ENCODE assay signal across 13 cellular contexts in the genomic region with DNA sequence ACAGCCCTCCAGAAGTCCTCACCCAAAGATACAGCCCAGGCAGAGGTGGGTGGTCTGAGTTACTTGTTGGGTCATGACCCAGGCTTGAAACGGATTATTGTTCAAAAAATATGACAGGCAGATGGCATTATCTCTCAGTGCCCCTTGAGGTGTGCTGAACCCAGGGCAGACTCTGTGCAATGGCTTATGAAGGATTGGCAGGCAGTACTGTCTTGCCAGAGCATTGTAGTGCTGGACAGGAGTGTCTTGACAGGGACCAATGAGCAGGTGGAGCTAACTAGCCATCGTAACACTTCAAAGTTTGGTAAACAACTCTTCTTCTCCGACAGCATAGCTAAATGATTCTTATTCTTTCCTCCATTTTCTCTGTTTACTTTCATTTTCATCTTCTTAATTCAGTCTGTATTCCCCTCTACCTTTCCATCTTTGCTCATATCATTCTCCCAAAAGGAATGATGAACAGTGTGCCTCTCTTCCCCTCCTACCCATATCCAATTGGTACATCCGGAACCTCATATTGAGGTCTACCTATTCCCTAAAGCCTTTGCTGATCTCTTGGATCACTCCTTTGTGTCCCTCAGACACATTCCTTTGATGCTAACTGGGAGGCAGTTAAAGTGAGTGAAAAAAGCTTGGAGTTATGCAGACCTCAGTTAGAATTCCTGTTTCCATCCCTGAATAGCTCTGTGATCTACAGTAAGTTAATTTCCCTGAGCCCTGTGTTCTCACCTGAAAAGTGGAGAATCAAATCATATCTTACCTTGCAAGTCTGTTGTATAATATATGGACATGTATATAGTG. TPM values are rescaled to one million over a fixed set of nuclear protein-coding genes. Genes with fewer than 3 reads are reported as not detected.
A peak's percentile ranks its signal among the peaks of the same experiment; 100 is the strongest.
DNase-seq lines count a peak whose midpoint lies in the region; ATAC-seq and TF ChIP-seq lines count a peak whose summit lies in the region.
"Had no signal": no experiment of that assay in that cellular context is flagged by ENCODE, and none has a peak within 500 bp of the region (broad histone marks: within the 10 kb centered on the region; RNA-seq: fewer than 3 reads in every experiment).

No MANE protein-coding gene starts in this region.

- H3K36me3 ChIP-seq in GM23338 (ENCODE audit: insufficient read depth) (no peaks in the 10 kb centered on the region), SJCRH30 (no peaks in the 10 kb centered on the region; the same call in none of the 2 replicates), skeletal muscle satellite cell (ENCODE audit: insufficient read depth, low read length) (no peaks in the 10 kb centered on the region)

- H3K9me3 Mint-ChIP-seq in GM23338: no peaks in the 10 kb centered on the region
- H3K9me3 Mint-ChIP-seq: brain had no signal

- DNase-seq in GM23338 (ENCODE audit: low spot score): peak; percentile 36
- DNase-seq in SJCRH30: peak; percentile 31 to 34
- peak; percentile 15 for DNase-seq in glomerular visceral epithelial cell (ENCODE audit: extremely low spot score)
- DNase-seq in central memory CD4-positive, alpha-beta T cell: no peak
- DNase-seq: DMS 273 treated with DMSO at 0.1 percent for 48 hours, NCI-H1105 treated with DMSO at 0.1 percent for 48 hours, NCI-H524 treated with DMSO at 0.1 percent for 48 hours had no signal

- H3K36me3 Mint-ChIP-seq in GM23338 (ENCODE audit: low read depth): no peaks in the 10 kb centered on the region
- H3K36me3 Mint-ChIP-seq: brain had no signal

- H3K4me2 ChIP-seq in GM23338 (no peak overlapping the region), skeletal muscle satellite cell (ENCODE audit: low read length) (peak overlapping the region; percentile 58)

- H3K27ac ChIP-seq in GM23338 (ENCODE audit: low read depth) (no peak overlapping the region), SJCRH30 (no peak overlapping the region; the same call in 1 of the 2 replicates)

- no peak overlapping the region for H3K4me3 Mint-ChIP-seq in GM23338

- H3K9me3 ChIP-seq in SJCRH30 (replicated peaks) (no peaks in the 10 kb centered on the region), skeletal muscle satellite cell (replicated peaks; ENCODE audit: low read length) (no peaks in the 10 kb centered on the region)

- ATAC-seq in GM23338: peak; percentile 40; the same call in 1 of the 3 replicates
- no peak for ATAC-seq in HG03097 (IDR thresholded peaks at IDR 0.05; ENCODE audit: low FRiP score, unreplicated experiment)
- ATAC-seq in HG02623 (IDR thresholded peaks at IDR 0.05; ENCODE audit: unreplicated experiment): no peak
- ATAC-seq: activated CD4-positive, CD25-positive, alpha-beta regulatory T cell treated with anti-CD3 and anti-CD28 coated beads, Interleukin-2, amount 50 U/mL, for 24 hours had no signal

- no peak overlapping the region for H3K9ac ChIP-seq in skeletal muscle satellite cell (ENCODE audit: low read depth, low read length)

- TF ChIP-seq CTCF in GM23338 (conservative IDR thresholded peaks at IDR 0.05; ENCODE audit: low read depth in 2 of 2): no peak

- H3K4me1 ChIP-seq in GM23338 (ENCODE audit: insufficient read depth) (no peaks in the 10 kb centered on the region), SJCRH30 (peaks cover 23% of the 10 kb centered on the region), skeletal muscle satellite cell (ENCODE audit: control insufficient read depth, insufficient read depth, low read length) (peaks cover 30% of the 10 kb centered on the region)

- no peak overlapping the region for H3K4me3 ChIP-seq in GM23338
- H3K4me3 ChIP-seq in SJCRH30: no peak overlapping the region
- H3K4me3 ChIP-seq in skeletal muscle satellite cell (ENCODE audit: low read length): no peak overlapping the region
- H3K4me3 ChIP-seq: lung had no signal

- H3K27me3 Mint-ChIP-seq in GM23338 (ENCODE audit: insufficient read depth, low read depth, poor library complexity): peaks cover 4% of the 10 kb centered on the region
- H3K27me3 Mint-ChIP-seq: brain had no signal

- no peaks in the 10 kb centered on the region for H3K79me2 ChIP-seq in GM23338 (replicated peaks; ENCODE audit: insufficient read depth)

- H4K20me1 ChIP-seq in GM23338 (replicated peaks; ENCODE audit: insufficient read depth): no peaks in the 10 kb centered on the region

- no peaks in the 10 kb centered on the region for H3F3A ChIP-seq in GM23338 (replicated peaks; ENCODE audit: low read depth)

- H3K4me1 Mint-ChIP-seq in GM23338: peaks cover 25% of the 10 kb centered on the region

- no peaks in the 10 kb centered on the region for H3K27me3 ChIP-seq in GM23338 (ENCODE audit: insufficient read depth)
- H3K27me3 ChIP-seq in SJCRH30: no peaks in the 10 kb centered on the region
- H3K27me3 ChIP-seq in skeletal muscle satellite cell (ENCODE audit: control insufficient read depth, insufficient read depth, low read length): no peaks in the 10 kb centered on the region

- H2AFZ ChIP-seq in GM23338: no peak overlapping the region

- H3K9me2 ChIP-seq in GM23338 (ENCODE audit: insufficient read depth): no peaks in the 10 kb centered on the region

- no peak overlapping the region for H3K27ac Mint-ChIP-seq in GM23338

TF ChIP-seq in GM23338, 12 proteins besides CTCF, POLR2A, EP300 and RAD21:
- TF ChIP-seq EZH2 (IDR thresholded peaks at IDR 0.05; ENCODE audit: low read depth, unreplicated experiment): no peak
- no peak for TF ChIP-seq CREB1 (CRISPR knock-in tag; IDR thresholded peaks at IDR 0.05; ENCODE audit: low read depth)
- TF ChIP-seq POLR2AphosphoS5 (IDR thresholded peaks at IDR 0.05; ENCODE audit: low read depth): no peak
TF ChIP-seq in GM23338: peak in this region for 0.

RNA-seq across cellular contexts. Expression of gene IL20RB, which starts 2.6 kb away (rescaled TPM):
- 2.1 and 4.6 TPM in 2 replicates for total RNA-seq in GM23338 (2014; rRNA removed; shearing (Covaris generic))
- polyA plus RNA-seq in GM23338 (2016; fragmentation: Nextera tagmentation; extraction: Ambion mirVana): 1.7 TPM in 2 replicates
- 1.0 and 1.3 TPM in 2 replicates for total RNA-seq in SJCRH30 (2014; rRNA removed; shearing (Covaris generic))
- total RNA-seq in skeletal muscle satellite cell (2012; rRNA removed): 3.5 and 3.8 TPM in 2 replicates
